20 cellular contexts compared by ENCODE assay signal in the genomic region with DNA sequence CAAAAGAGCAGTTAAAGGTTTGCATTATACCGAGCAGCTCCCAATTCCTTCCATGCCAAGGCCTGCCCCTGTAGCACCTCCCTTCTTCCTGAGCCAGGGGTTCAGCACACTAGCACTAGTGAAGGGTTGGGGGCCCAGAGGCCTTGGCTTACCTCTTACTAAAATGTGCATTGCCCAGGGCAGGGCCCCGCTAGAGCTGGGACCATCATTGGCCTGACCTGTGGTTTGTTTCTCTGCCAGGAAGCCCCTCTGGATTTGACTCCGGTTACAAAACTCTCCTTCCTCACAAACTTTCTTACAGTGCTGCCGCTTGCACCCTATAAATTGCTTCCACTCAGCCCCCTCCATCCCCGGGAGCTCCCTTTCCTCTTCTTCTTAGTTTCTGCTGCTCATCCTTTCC. TPM values are rescaled to one million over a fixed set of nuclear protein-coding genes. Genes with fewer than 3 reads are reported as not detected.
DNase-seq lines count a peak whose midpoint lies in the region; ATAC-seq and TF ChIP-seq lines count a peak whose summit lies in the region.
"Had no signal": no experiment of that assay in that cellular context is flagged by ENCODE, and none has a peak within 500 bp of the region (broad histone marks: within the 10 kb centered on the region; RNA-seq: fewer than 3 reads in every experiment).

No MANE protein-coding gene starts in this region.

- H3K4me1 ChIP-seq in transverse colon (peaks cover 44 to 86% (median 66%) of the 10 kb centered on the region in 4 donors), ascending aorta (peaks cover 11 to 46% of the 10 kb centered on the region in 2 donors)

- no peak for TF ChIP-seq POLR2A in transverse colon (IDR thresholded peaks at IDR 0.05)

- TF ChIP-seq CTCF in coronary artery (IDR thresholded peaks at IDR 0.05) (no peak), nephron (IDR thresholded peaks at IDR 0.05; ENCODE audit: unreplicated experiment in 3 of 3) (no peak), transverse colon (IDR thresholded peaks at IDR 0.05) (no peak), ascending aorta (IDR thresholded peaks at IDR 0.05) (no peak)

- H3K27ac ChIP-seq in coronary artery: peak overlapping the region in 1 of 2 donors; percentile 68
- peak overlapping the region in 3 of 4 donors; percentile 39 to 57 (median 40) for H3K27ac ChIP-seq in transverse colon
- H3K27ac ChIP-seq in ascending aorta: no peak overlapping the region
- H3K27ac ChIP-seq: right lobe of liver had no signal

- no peaks in the 10 kb centered on the region for H3K36me3 ChIP-seq in transverse colon
- peaks cover 16 to 20% of the 10 kb centered on the region in 2 donors for H3K36me3 ChIP-seq in ascending aorta
- H3K36me3 ChIP-seq: right lobe of liver had no signal

- intact Hi-C loops in transverse colon (cut with DNase I; ENCODE audit: low total_unique reads) (no loop called here), ascending aorta (cut with DNase I) (no loop called here)

- DNase-seq in activated effector memory CD4-positive, alpha-beta T cell treated with anti-CD3 and anti-CD28 coated beads, Interleukin-2, amount 50 U/mL, for 16 hours: peak; percentile 36
- DNase-seq in activated effector memory CD4-positive, alpha-beta T cell treated with Interleukin-2 at 50 U/mL for 16 hours: no peak
- DNase-seq in coronary artery (ENCODE audit: low spot score) (no peak), transverse colon (no peak), ascending aorta (ENCODE audit: low spot score in 2 of 2) (no peak), NCI-H1092 treated with DMSO at 0.1 percent for 48 hours (lab: John Stamatoyannopoulos, UW) (no peak)
- DNase-seq: 8988T; activated CD4-positive, alpha-beta T cell treated with anti-CD3 and anti-CD28 coated beads, Interleukin-2, amount 50 U/mL, for 48 hours; activated naive CD8-positive, alpha-beta T cell treated with anti-CD3 and anti-CD28 coated beads, Interleukin-2, amount 50 U/mL, for 24 hours; activated T-cell treated with anti-CD3 and anti-CD28 coated beads, Interleukin-2, amount 50 U/mL, for 48 hours; C1 segment of cervical spinal cord; DMS79; MV-4-11; NCI-H748 treated with DMSO at 0.1 percent for 48 hours; stimulated activated CD4-positive, alpha-beta T cell treated with anti-CD3 and anti-CD28 coated beads, Interleukin-4, amount 100 ng/mL, for 1 hour had no signal

- no peak for TF ChIP-seq EP300 in transverse colon (IDR thresholded peaks at IDR 0.05; ENCODE audit: low read depth)

- no peaks in the 10 kb centered on the region for H3K27me3 Mint-ChIP-seq in nephron (ENCODE audit: low read depth)
- H3K27me3 Mint-ChIP-seq: activated naive CD8-positive, alpha-beta T cell treated with anti-CD3 and anti-CD28 coated beads, Interleukin-2, amount 50 U/mL, for 24 hours; IgD-negative memory B cell had no signal

- H3K9me3 Mint-ChIP-seq in nephron: no peaks in the 10 kb centered on the region
- H3K9me3 Mint-ChIP-seq: activated naive CD8-positive, alpha-beta T cell treated with anti-CD3 and anti-CD28 coated beads, Interleukin-2, amount 50 U/mL, for 24 hours had no signal

- H3K9me3 ChIP-seq in transverse colon (no peaks in the 10 kb centered on the region), ascending aorta (no peaks in the 10 kb centered on the region)
- H3K9me3 ChIP-seq: Peyer's patch, right lobe of liver had no signal

- H3K4me1 Mint-ChIP-seq in nephron: peaks cover 74% of the 10 kb centered on the region

- H3K27me3 ChIP-seq in transverse colon (no peaks in the 10 kb centered on the region), ascending aorta (no peaks in the 10 kb centered on the region)
- H3K27me3 ChIP-seq: Peyer's patch, right lobe of liver had no signal

- H3K27ac Mint-ChIP-seq in nephron: peak overlapping the region in 2 of 3 experiments; percentile 40 to 74
- H3K27ac Mint-ChIP-seq: activated naive CD8-positive, alpha-beta T cell treated with anti-CD3 and anti-CD28 coated beads, Interleukin-2, amount 50 U/mL, for 24 hours had no signal

- peak overlapping the region; percentile 15 for H3K4me3 ChIP-seq in coronary artery
- H3K4me3 ChIP-seq in transverse colon: no peak overlapping the region
- H3K4me3 ChIP-seq in ascending aorta: no peak overlapping the region
- H3K4me3 ChIP-seq: Peyer's patch, right lobe of liver had no signal

- no peak overlapping the region for H3K4me3 Mint-ChIP-seq in nephron
- H3K4me3 Mint-ChIP-seq: activated naive CD8-positive, alpha-beta T cell treated with anti-CD3 and anti-CD28 coated beads, Interleukin-2, amount 50 U/mL, for 24 hours had no signal

- peaks cover 39% of the 10 kb centered on the region for H3K36me3 Mint-ChIP-seq in nephron (ENCODE audit: low read depth)

- WGBS in transverse colon (ENCODE audit: low coverage in 1 of 2), 2 donors: 90 to 95% methylated on average over 3 to 5 of the region's 5 CpGs

- in situ Hi-C loops in transverse colon (cut with MboI; ENCODE audit: low pct_ligation_motif_present in 1 of 4, low pct_unique_long_range_greater_than_20kb in 1 of 4, low sequenced_read_pairs in 3 of 4): no loop called here

- no peak for ATAC-seq in GM21786 (IDR thresholded peaks at IDR 0.05; ENCODE audit: unreplicated experiment)
- ATAC-seq: activated naive CD8-positive, alpha-beta T cell treated with anti-CD3 and anti-CD28 coated beads, Interleukin-2, amount 50 U/mL, for 24 hours had no signal

RNA-seq across cellular contexts. Expression of a gene that starts 33.8 kb away (rescaled TPM):
- total RNA-seq in transverse colon (100 to 1,000 TPM; 124 to 368 (median 158) TPM), ascending aorta (246 TPM)

Comparison
In these comparisons a context has a peak if more than half of its experiments do, and no peak if none do; other contexts are left out.
1. H3K27ac ChIP-seq: peak in transverse colon (3 of 4); none in ascending aorta (0 of 2).